ENCODE assay signal across 17 cellular contexts in genomic region chr17:18280239-18280638, GRCh38.
"Had no signal": no experiment of that assay in that cellular context is flagged by ENCODE, and none has a peak within 500 bp of the region (broad histone marks: within the 10 kb centered on the region; RNA-seq: fewer than 3 reads in every experiment).

No MANE protein-coding gene starts in this region.

- H3K4me1 ChIP-seq: body of pancreas, esophagus muscularis mucosa had no signal

- ATAC-seq: activated CD8-positive, alpha-beta T cell treated with anti-CD3 and anti-CD28 coated beads, Interleukin-2, amount 10 ng/mL, durations not matched to agents 7 days and 5 days; body of pancreas; naive thymus-derived CD8-positive, alpha-beta T cell; stimulated activated naive B cell treated with anti-CD40 and anti-IgM and Interleukin-4, amounts not matched to agents 10 μg/mL and 1 μg/mL and 100 μg/mL, for 72 hours had no signal

- H3K4me3 ChIP-seq: body of pancreas, esophagus muscularis mucosa had no signal

- H3K27me3 ChIP-seq: body of pancreas, esophagus muscularis mucosa had no signal

- H3K27ac ChIP-seq: body of pancreas, esophagus muscularis mucosa, WERI-Rb-1 had no signal

- H3K9me3 ChIP-seq: body of pancreas, esophagus muscularis mucosa had no signal

- DNase-seq: activated CD4-positive, alpha-beta T cell treated with anti-CD3 and anti-CD28 coated beads for 1 hour; activated CD4-positive, alpha-beta T cell treated with anti-CD3 and anti-CD28 coated beads, Interleukin-2, amount 50 U/mL, for 1 hour; activated CD8-positive, alpha-beta T cell treated with anti-CD3 and anti-CD28 coated beads, Interleukin-2, amount 10 ng/mL, durations not matched to agents 7 days and 5 days; activated gamma-delta T cell treated with Interleukin-2 at 50 U/mL for 16 hours; body of pancreas; dermis blood vessel endothelial cell; effector memory CD4-positive, alpha-beta T cell; glutamatergic neuron; hypothalamus; naive thymus-derived CD8-positive, alpha-beta T cell; retina; stimulated activated CD4-positive, alpha-beta T cell treated with anti-CD3 and anti-CD28 coated beads, Interleukin-2, amount 100 ng/mL, for 48 hours; stimulated activated CD8-positive, alpha-beta memory T cell treated with anti-CD3 and anti-CD28 coated beads, Interleukin-4, amount 100 ng/mL, for 48 hours; stimulated activated naive B cell treated with anti-CD40 and anti-IgM and Interleukin-4, amounts not matched to agents 10 μg/mL and 1 μg/mL and 100 μg/mL, for 72 hours; T-helper 1 cell; WERI-Rb-1 had no signal
